Comparison of ENCODE assay signal across 7 cellular contexts in the genomic region with DNA sequence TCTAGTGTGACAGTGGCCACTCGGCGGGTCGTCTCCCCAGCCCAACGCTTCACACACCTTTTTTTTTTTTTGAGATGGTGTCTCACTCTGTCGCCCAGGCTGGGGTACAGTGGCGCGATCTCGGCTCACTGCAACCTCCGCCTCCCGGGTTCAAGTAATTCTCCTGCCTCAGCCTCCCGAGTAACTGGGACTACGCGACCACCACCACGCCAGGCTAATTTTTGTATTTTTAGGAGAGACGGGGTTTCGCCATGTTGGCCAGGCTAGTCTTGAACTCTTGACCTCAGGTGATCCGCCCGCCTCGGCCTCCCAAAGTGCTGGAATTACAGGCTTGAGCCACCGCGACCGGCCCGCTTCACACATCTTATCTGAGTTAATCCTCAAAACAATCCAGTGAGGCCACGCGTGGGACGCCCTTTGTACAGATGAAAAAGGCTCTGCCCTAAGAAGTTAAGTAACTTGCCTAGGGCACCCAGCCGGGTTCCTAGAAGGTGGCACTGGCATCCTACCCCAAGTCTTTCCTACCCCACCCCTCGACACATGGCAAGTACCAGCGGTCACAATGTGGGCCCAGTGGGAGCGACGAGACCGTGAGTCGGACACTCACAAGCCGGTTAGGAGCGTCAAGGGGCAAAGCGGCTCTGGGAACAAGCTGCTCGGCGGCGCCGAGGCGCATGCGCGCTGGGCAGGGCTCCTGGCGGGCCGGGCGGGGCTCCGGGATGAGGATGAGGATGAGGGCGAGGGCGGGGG. TPM values are rescaled to one million over a fixed set of nuclear protein-coding genes. Genes with fewer than 3 reads are reported as not detected.
A peak's percentile ranks its signal among the peaks of the same experiment; 100 is the strongest.
DNase-seq lines count a peak whose midpoint lies in the region; TF ChIP-seq lines count a peak whose summit lies in the region.
"Not testable (repeated sequence)": the region's sequence is repeated elsewhere in the genome, so short reads cannot be mapped to it uniquely, and the experiment has no call there.

No MANE protein-coding gene starts in this region.

- in situ Hi-C loops in mammary epithelial cell (cut with MboI; ENCODE audit: low sequenced_read_pairs in 2 of 2) = loop anchor here (5.0 to 10.0 kb wide), 2 partner anchors 51 to 124 kb away; no protein-coding TSS in a partner anchor

- not testable (repeated sequence) for H3K9me3 ChIP-seq in mammary epithelial cell (replicated peaks; ENCODE audit: insufficient read depth, low read length); mesenchymal stem cell (ENCODE audit: control insufficient read depth, low read length); skeletal muscle satellite cell (replicated peaks; ENCODE audit: low read length)

- not testable (repeated sequence) for TF ChIP-seq CTCF in GM12865 (IDR thresholded peaks at IDR 0.05; ENCODE audit: insufficient read depth, low read depth, low read length, missing control alignments); mammary epithelial cell (conservative IDR thresholded peaks at IDR 0.05 in 1 of 2, IDR thresholded peaks at IDR 0.05 in 1 of 2; ENCODE audit: extremely low read depth in 1 of 2, insufficient read depth in 1 of 2, low read depth in 1 of 2, low read length in 2 of 2)

- H3K27me3 ChIP-seq in mammary epithelial cell (ENCODE audit: insufficient read depth, low read length); mesenchymal stem cell (ENCODE audit: control insufficient read depth in 1 of 2, insufficient read depth in 1 of 2, low read length in 2 of 2); skeletal muscle satellite cell (ENCODE audit: control insufficient read depth, insufficient read depth, low read length): not testable (repeated sequence)

- H3K79me1 ChIP-seq in mesenchymal stem cell (replicated peaks; ENCODE audit: low read length, poor library complexity, severe bottlenecking) = not testable (repeated sequence)

- H2BK120ac ChIP-seq in mesenchymal stem cell (ENCODE audit: low read depth, low read length) = not testable (repeated sequence)

- not testable (repeated sequence) for H3K36me3 ChIP-seq in mammary epithelial cell (ENCODE audit: insufficient read depth, low read length)
- H3K36me3 ChIP-seq in mesenchymal stem cell (ENCODE audit: control insufficient read depth in 1 of 2, insufficient read depth in 2 of 2, low read depth in 1 of 2, low read length in 2 of 2) (peaks cover 16 to 18% of the 10 kb centered on the region in 2 experiments), skeletal muscle satellite cell (ENCODE audit: insufficient read depth, low read length) (peaks cover 15% of the 10 kb centered on the region)

- not testable (repeated sequence) for H3K27me3 Mint-ChIP-seq in activated CD4-positive, alpha-beta T cell treated with anti-CD3 and anti-CD28 coated beads, Interleukin-2, amount 10 ng/mL, durations not matched to agents 7 days and 5 days

- dilution Hi-C loops in mammary epithelial cell (cut with HindIII; ENCODE audit: low sequenced_read_pairs) = not testable (repeated sequence)

- not testable (repeated sequence) for H3K27ac Mint-ChIP-seq in activated CD4-positive, alpha-beta T cell treated with anti-CD3 and anti-CD28 coated beads, Interleukin-2, amount 10 ng/mL, durations not matched to agents 7 days and 5 days

- H2AFZ ChIP-seq in mammary epithelial cell (ENCODE audit: low read depth, low read length) (peak overlapping the region; percentile 86), mesenchymal stem cell (ENCODE audit: low read depth, low read length) (peak overlapping the region; percentile 91)

- H2BK5ac ChIP-seq in mesenchymal stem cell (ENCODE audit: low read depth, low read length, poor library complexity, severe bottlenecking) = not testable (repeated sequence)

- H3K9ac ChIP-seq in mammary epithelial cell (ENCODE audit: insufficient read depth, low read length) = not testable (repeated sequence)
- peak overlapping the region; percentile 78 for H3K9ac ChIP-seq in mesenchymal stem cell (ENCODE audit: low read length)
- H3K9ac ChIP-seq in skeletal muscle satellite cell (ENCODE audit: low read depth, low read length) = peak overlapping the region; percentile 61

- peaks cover 12% of the 10 kb centered on the region for H3K36me3 Mint-ChIP-seq in activated CD4-positive, alpha-beta T cell treated with anti-CD3 and anti-CD28 coated beads, Interleukin-2, amount 10 ng/mL, durations not matched to agents 7 days and 5 days (ENCODE audit: low read depth)

- not testable (repeated sequence) for H3K4me3 ChIP-seq in GM12865 (ENCODE audit: low read depth, low read length)
- H3K4me3 ChIP-seq in mammary epithelial cell (replicated peaks in 1 of 3; ENCODE audit: insufficient read depth in 1 of 3, low read depth in 2 of 3, low read length in 3 of 3) = peak overlapping the region in 2 of 3 experiments; percentile 32 to 41
- peak overlapping the region; percentile 22 to 77 for H3K4me3 ChIP-seq in mesenchymal stem cell (ENCODE audit: insufficient read depth in 1 of 2, low read depth in 1 of 2, low read length in 2 of 2)
- H3K4me3 ChIP-seq in skeletal muscle satellite cell (ENCODE audit: low read length) = peak overlapping the region; percentile 68

- intact Hi-C loops in mammary epithelial cell (cut with micrococcal nuclease) = loop anchor here (5.0 kb wide), 1 partner anchor 246 kb away; a partner anchor contains a TSS

- CTCF ChIA-PET in activated CD4-positive, alpha-beta T cell treated with anti-CD3 and anti-CD28 coated beads, Interleukin-2, amount 10 ng/mL, durations not matched to agents 7 days and 5 days (lab: Charles Lee) = interaction anchor here (0.8 to 4.9 kb wide), 14 partner anchors 9 to 110 kb away, joined by 3 to 72 read pairs (median 6); a partner anchor contains a TSS
- CTCF ChIA-PET in mammary epithelial cell (lab: Charles Lee; ENCODE audit: low non-redundant PET) = interaction anchor here (0.6 to 0.7 kb wide), 2 partner anchors 17 to 56 kb away, joined by 3 to 5 read pairs; no protein-coding TSS in a partner anchor

- peak overlapping the region in 1 of 2 experiments; percentile 33 for H2BK12ac ChIP-seq in mesenchymal stem cell (ENCODE audit: low read length in 2 of 2)

- peak overlapping the region; percentile 93 for H3K4me2 ChIP-seq in mammary epithelial cell (ENCODE audit: insufficient read depth, low read depth, low read length)
- H3K4me2 ChIP-seq in mesenchymal stem cell (ENCODE audit: low read length, poor library complexity, severe bottlenecking) = peak overlapping the region; percentile 65
- H3K4me2 ChIP-seq in skeletal muscle satellite cell (ENCODE audit: low read length) = peak overlapping the region; percentile 93

- H3K18ac ChIP-seq in mesenchymal stem cell (ENCODE audit: low read depth in 1 of 2, low read length in 2 of 2) = peak overlapping the region; percentile 14 to 73

- H3K23ac ChIP-seq in mesenchymal stem cell (ENCODE audit: low read length in 2 of 2) = not testable (repeated sequence)

- not testable (repeated sequence) for H3K79me2 ChIP-seq in mammary epithelial cell (ENCODE audit: insufficient read depth, low read length)

- not testable (repeated sequence) for H2AK5ac ChIP-seq in mesenchymal stem cell (ENCODE audit: low read length, severe bottlenecking)

- DNase-seq in GM12865 (ENCODE audit: low read depth) = peak; percentile 45
- DNase-seq in NCI-H524 (lab: John Stamatoyannopoulos, UW) = peak; percentile 53 to 70
- peak; percentile 51 for DNase-seq in activated CD4-positive, alpha-beta T cell treated with anti-CD3 and anti-CD28 coated beads, Interleukin-2, amount 10 ng/mL, durations not matched to agents 7 days and 5 days
- DNase-seq in mammary epithelial cell = not testable (repeated sequence)
- DNase-seq in glomerular visceral epithelial cell (ENCODE audit: extremely low spot score) = peak; percentile 67
- DNase-seq in mesenchymal stem cell = peak; percentile 66

- not testable (repeated sequence) for H2BK15ac ChIP-seq in mesenchymal stem cell (ENCODE audit: low read depth, poor library complexity, severe bottlenecking)

- H3K4me1 ChIP-seq in mammary epithelial cell (ENCODE audit: insufficient read depth, low read length) = peaks cover 47% of the 10 kb centered on the region
- H3K4me1 ChIP-seq in mesenchymal stem cell (ENCODE audit: control insufficient read depth, insufficient read depth, low read depth, low read length) = peaks cover 13% of the 10 kb centered on the region
- H3K4me1 ChIP-seq in skeletal muscle satellite cell (ENCODE audit: control insufficient read depth, insufficient read depth, low read length) = peaks cover 19% of the 10 kb centered on the region

- peak overlapping the region; percentile 29 to 47 for H3K4ac ChIP-seq in mesenchymal stem cell (ENCODE audit: low read depth in 1 of 2, low read length in 2 of 2)

- H4K8ac ChIP-seq in mesenchymal stem cell (ENCODE audit: low read length) = peak overlapping the region; percentile 57

- H4K91ac ChIP-seq in mesenchymal stem cell (ENCODE audit: low read length) = not testable (repeated sequence)

- not testable (repeated sequence) for H3K9me3 Mint-ChIP-seq in activated CD4-positive, alpha-beta T cell treated with anti-CD3 and anti-CD28 coated beads, Interleukin-2, amount 10 ng/mL, durations not matched to agents 7 days and 5 days

- POLR2A ChIA-PET in activated CD4-positive, alpha-beta T cell treated with anti-CD3 and anti-CD28 coated beads, Interleukin-2, amount 10 ng/mL, durations not matched to agents 7 days and 5 days (lab: Charles Lee) = not testable (repeated sequence)

- not testable (repeated sequence) for H3K27ac ChIP-seq in mammary epithelial cell (ENCODE audit: insufficient read depth, low read depth, low read length); mesenchymal stem cell (ENCODE audit: low read length, poor library complexity, severe bottlenecking)

- not testable (repeated sequence) for BruUV-seq in mammary epithelial cell (replicated peaks; lab: Mats Ljungman, UMichigan)

- peak overlapping the region in 1 of 2 experiments; percentile 84 for H3K14ac ChIP-seq in mesenchymal stem cell (ENCODE audit: low read length in 2 of 2)

- H3K4me3 Mint-ChIP-seq in activated CD4-positive, alpha-beta T cell treated with anti-CD3 and anti-CD28 coated beads, Interleukin-2, amount 10 ng/mL, durations not matched to agents 7 days and 5 days = peak overlapping the region; percentile 60

- WGBS in mammary epithelial cell (ENCODE audit: low coverage, missing lambda C conversion rate) = 43% methylated on average over 17 of the region's 49 CpGs
- WGBS in mesenchymal stem cell = 47% methylated on average over 49 of the region's 49 CpGs

- not testable (repeated sequence) for H4K20me1 ChIP-seq in mammary epithelial cell (ENCODE audit: insufficient read depth, low read length)

- H3K4me1 Mint-ChIP-seq in activated CD4-positive, alpha-beta T cell treated with anti-CD3 and anti-CD28 coated beads, Interleukin-2, amount 10 ng/mL, durations not matched to agents 7 days and 5 days = peaks cover 50% of the 10 kb centered on the region

RNA-seq across cellular contexts. Expression of a gene that starts 5.2 kb away (rescaled TPM):
- 100 to 1,000 TPM; 306 to 324 TPM for total RNA-seq in activated CD4-positive, alpha-beta T cell treated with anti-CD3 and anti-CD28 coated beads, Interleukin-2, amount 10 ng/mL, durations not matched to agents 7 days and 5 days
- total RNA-seq in mammary epithelial cell = 10 to 100 TPM; 31.7 to 55.4 TPM
- 37.8 TPM for polyA plus RNA-seq in mammary epithelial cell
- polyA minus RNA-seq in mammary epithelial cell = 81.3 TPM
- 26.9 TPM for polyA plus RNA-seq in mesenchymal stem cell (2013, experiment 1 of 2)
- polyA plus RNA-seq in mesenchymal stem cell (2013, experiment 2 of 2) = 25.8 TPM
- total RNA-seq in skeletal muscle satellite cell (2012; rRNA removed) = 26.6 and 33.0 TPM in 2 replicates

RNA-seq across cellular contexts. Expression of a gene that starts 28.0 kb away (rescaled TPM):
- total RNA-seq in activated CD4-positive, alpha-beta T cell treated with anti-CD3 and anti-CD28 coated beads, Interleukin-2, amount 10 ng/mL, durations not matched to agents 7 days and 5 days = 100 to 1,000 TPM; 135 to 194 TPM
- 10 to 100 TPM; 25.7 to 56.7 TPM for total RNA-seq in mammary epithelial cell
- polyA plus RNA-seq in mammary epithelial cell = 29.0 TPM
- 34.7 TPM for polyA minus RNA-seq in mammary epithelial cell
- 27.5 TPM for polyA plus RNA-seq in mesenchymal stem cell (2013, experiment 1 of 2)
- polyA plus RNA-seq in mesenchymal stem cell (2013, experiment 2 of 2) = 27.7 TPM
- 29.1 and 29.4 TPM in 2 replicates for total RNA-seq in skeletal muscle satellite cell (2012; rRNA removed)

RNA-seq across cellular contexts. Expression of a gene that starts 42.3 kb away (rescaled TPM):
- 1 to 10 TPM; 8.2 to 9.6 TPM for total RNA-seq in activated CD4-positive, alpha-beta T cell treated with anti-CD3 and anti-CD28 coated beads, Interleukin-2, amount 10 ng/mL, durations not matched to agents 7 days and 5 days
- total RNA-seq in mammary epithelial cell = 10 to 100 TPM; 47.0 to 86.9 TPM
- polyA plus RNA-seq in mammary epithelial cell = 34.8 TPM
- polyA minus RNA-seq in mammary epithelial cell = 21.2 TPM
- 71.0 TPM for polyA plus RNA-seq in mesenchymal stem cell (2013, experiment 1 of 2)
- 71.6 TPM for polyA plus RNA-seq in mesenchymal stem cell (2013, experiment 2 of 2)
- 8.5 and 14.7 TPM in 2 replicates for total RNA-seq in skeletal muscle satellite cell (2012; rRNA removed)

Comparison
In these comparisons a context has a peak if more than half of its experiments do, and no peak if none do; other contexts are left out.
1. RNA of a gene that starts 5.2 kb away (total RNA-seq): 306 to 324 TPM in activated CD4-positive, alpha-beta T cell treated with anti-CD3 and anti-CD28 coated beads, Interleukin-2, amount 10 ng/mL, durations not matched to agents 7 days and 5 days; 31.7 to 55.4 TPM in mammary epithelial cell; every median in the first group is over 4 times any median in the second.
2. RNA of a gene that starts 42.3 kb away (total RNA-seq): 47.0 to 86.9 TPM in mammary epithelial cell; 8.2 to 9.6 TPM in activated CD4-positive, alpha-beta T cell treated with anti-CD3 and anti-CD28 coated beads, Interleukin-2, amount 10 ng/mL, durations not matched to agents 7 days and 5 days; every median in the first group is over 4 times any median in the second.
3. Peak in every context shown above with its lines, with median percentiles within 50 percentile points of each other: H3K4me2 ChIP-seq.